ENCODE assay signal across 15 cellular contexts in the genomic region with DNA sequence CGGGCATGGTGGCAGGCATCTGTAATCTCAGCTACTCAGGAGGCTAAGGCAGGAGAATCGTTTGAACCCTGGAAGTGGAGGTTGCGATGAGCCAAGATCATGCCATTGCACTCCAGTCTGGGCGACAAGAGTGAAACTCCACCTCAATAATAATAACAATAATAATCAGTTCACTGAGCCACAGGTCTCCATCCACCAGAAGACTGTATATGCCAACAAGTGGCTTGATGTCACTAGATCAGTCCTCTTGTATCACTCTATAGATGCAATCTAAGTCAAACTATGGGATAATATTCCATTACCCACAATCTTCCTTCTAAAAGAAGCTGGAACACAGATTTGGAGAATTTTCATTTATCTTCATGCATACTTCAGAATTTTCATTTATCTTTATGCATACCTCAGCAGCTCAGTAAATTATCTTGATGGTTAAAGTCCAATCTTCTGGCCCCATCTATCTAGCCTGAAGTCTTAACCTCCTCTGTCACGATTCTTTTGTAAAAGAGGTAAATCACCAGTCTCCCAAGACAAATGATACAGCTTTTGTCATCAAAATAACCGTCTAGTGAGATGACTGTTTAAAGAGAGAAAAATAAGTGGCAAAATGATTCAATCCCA.
"Had no signal": no experiment of that assay in that cellular context is flagged by ENCODE, and none has a peak within 500 bp of the region (broad histone marks: within the 10 kb centered on the region; RNA-seq: fewer than 3 reads in every experiment).

No MANE protein-coding gene starts in this region.

- H3K27ac Mint-ChIP-seq: activated CD4-positive, alpha-beta T cell treated with anti-CD3 and anti-CD28 coated beads, Interleukin-2, amount 10 ng/mL, durations not matched to agents 24 days and 14 days had no signal

- H3K36me3 ChIP-seq: gastrocnemius medialis, right atrium auricular region had no signal

- H3K4me3 ChIP-seq: coronary artery, gastrocnemius medialis, right atrium auricular region, skin epidermis, tibial nerve had no signal

- H3K27ac ChIP-seq: coronary artery, neutrophil, right atrium auricular region, tibial nerve, WERI-Rb-1 had no signal

- FAIRE-seq: kidney had no signal

- H3K9me3 ChIP-seq: gastrocnemius medialis, neutrophil, right atrium auricular region, tibial nerve had no signal

- H3K4me3 Mint-ChIP-seq: activated CD4-positive, alpha-beta T cell treated with anti-CD3 and anti-CD28 coated beads, Interleukin-2, amount 10 ng/mL, durations not matched to agents 24 days and 14 days had no signal

- ATAC-seq: left ventricle myocardium superior had no signal

- H3K27me3 Mint-ChIP-seq: activated CD4-positive, alpha-beta T cell treated with anti-CD3 and anti-CD28 coated beads, Interleukin-2, amount 10 ng/mL, durations not matched to agents 24 days and 14 days had no signal

- H3K9me3 Mint-ChIP-seq: activated CD4-positive, alpha-beta T cell treated with anti-CD3 and anti-CD28 coated beads, Interleukin-2, amount 10 ng/mL, durations not matched to agents 24 days and 14 days had no signal

- DNase-seq: activated CD4-positive, alpha-beta T cell treated with anti-CD3 and anti-CD28 coated beads, Interleukin-2, amount 10 ng/mL, durations not matched to agents 24 days and 14 days; activated gamma-delta T cell treated with Interleukin-2 at 50 U/mL for 16 hours; central memory CD4-positive, alpha-beta T cell; effector CD4-positive, alpha-beta T cell; gastrocnemius medialis; kidney; left ventricle myocardium superior; posterior cingulate gyrus; SHP77 treated with DMSO at 0.1 percent for 48 hours had no signal

- H3K27me3 ChIP-seq: gastrocnemius medialis, neutrophil, right atrium auricular region, tibial nerve had no signal
